In genomic region chr11:78397398-78397797, GRCh38 we compare ENCODE assay signal across 12 cellular contexts. TPM values are rescaled to one million over a fixed set of nuclear protein-coding genes. Genes with fewer than 3 reads are reported as not detected.
DNase-seq lines count a peak whose midpoint lies in the region; ATAC-seq lines count a peak whose summit lies in the region.
"Had no signal": no experiment of that assay in that cellular context is flagged by ENCODE, and none has a peak within 500 bp of the region (broad histone marks: within the 10 kb centered on the region; RNA-seq: fewer than 3 reads in every experiment).

No MANE protein-coding gene starts in this region.

- no peaks in the 10 kb centered on the region for H3K27me3 Mint-ChIP-seq in activated T-helper 2 cell treated with anti-CD3 and anti-CD28 coated beads, Interferon-gamma antibody, Interleukin-2, Interleukin-4, amounts not matched to agents 10 μg/mL and 5 μg/mL and 100 μg/mL, durations not matched to agents 14 hours and 24 hours and 36 hours (ENCODE audit: low read depth)

- peak; percentile 88 for DNase-seq in GF-D8 (lab: John Stamatoyannopoulos, UW)
- no peak for DNase-seq in activated T-helper 2 cell treated with anti-CD3 and anti-CD28 coated beads, Interferon-gamma antibody, Interleukin-2, Interleukin-4, amounts not matched to agents 10 μg/mL and 5 μg/mL and 100 μg/mL, durations not matched to agents 14 hours and 24 hours and 36 hours (ENCODE audit: low spot score)
- DNase-seq in NCI-H1436 (lab: John Stamatoyannopoulos, UW) = no peak
- no peak for DNase-seq in NCI-H2029 (lab: John Stamatoyannopoulos, UW)
- DNase-seq in NCI-H748 (lab: John Stamatoyannopoulos, UW; ENCODE audit: unreplicated experiment) = no peak
- DNase-seq in ureter (ENCODE audit: low spot score) = no peak
- DNase-seq: foreskin fibroblast; naive thymus-derived CD8-positive, alpha-beta T cell; NCI-H187 had no signal

- intact Hi-C loops in activated T-helper 2 cell treated with anti-CD3 and anti-CD28 coated beads, Interferon-gamma antibody, Interleukin-2, Interleukin-4, amounts not matched to agents 10 μg/mL and 5 μg/mL and 100 μg/mL, durations not matched to agents 14 hours and 24 hours and 36 hours (cut with micrococcal nuclease) = loop anchor here (1.0 to 10.0 kb wide), 5 partner anchors 19 to 170 kb away; partner anchors contain the start of gene GAB2

- peak overlapping the region; percentile 51 for H3K27ac Mint-ChIP-seq in activated T-helper 2 cell treated with anti-CD3 and anti-CD28 coated beads, Interferon-gamma antibody, Interleukin-2, Interleukin-4, amounts not matched to agents 10 μg/mL and 5 μg/mL and 100 μg/mL, durations not matched to agents 14 hours and 24 hours and 36 hours

- H3K4me3 Mint-ChIP-seq in activated T-helper 2 cell treated with anti-CD3 and anti-CD28 coated beads, Interferon-gamma antibody, Interleukin-2, Interleukin-4, amounts not matched to agents 10 μg/mL and 5 μg/mL and 100 μg/mL, durations not matched to agents 14 hours and 24 hours and 36 hours (ENCODE audit: low read depth) = no peak overlapping the region
- H3K4me3 Mint-ChIP-seq: naive thymus-derived CD8-positive, alpha-beta T cell had no signal

- no peaks in the 10 kb centered on the region for H3K9me3 Mint-ChIP-seq in activated T-helper 2 cell treated with anti-CD3 and anti-CD28 coated beads, Interferon-gamma antibody, Interleukin-2, Interleukin-4, amounts not matched to agents 10 μg/mL and 5 μg/mL and 100 μg/mL, durations not matched to agents 14 hours and 24 hours and 36 hours
- H3K9me3 Mint-ChIP-seq: naive thymus-derived CD8-positive, alpha-beta T cell had no signal

- ATAC-seq in GM19463 (IDR thresholded peaks at IDR 0.05; ENCODE audit: unreplicated experiment) = peak; percentile 95
- ATAC-seq in HG03439 (IDR thresholded peaks at IDR 0.05; ENCODE audit: unreplicated experiment) = peak; percentile 78
- ATAC-seq: HCT116 had no signal

- H3K4me1 Mint-ChIP-seq in activated T-helper 2 cell treated with anti-CD3 and anti-CD28 coated beads, Interferon-gamma antibody, Interleukin-2, Interleukin-4, amounts not matched to agents 10 μg/mL and 5 μg/mL and 100 μg/mL, durations not matched to agents 14 hours and 24 hours and 36 hours (ENCODE audit: low read depth) = peaks cover 69% of the 10 kb centered on the region

- H3K36me3 Mint-ChIP-seq in activated T-helper 2 cell treated with anti-CD3 and anti-CD28 coated beads, Interferon-gamma antibody, Interleukin-2, Interleukin-4, amounts not matched to agents 10 μg/mL and 5 μg/mL and 100 μg/mL, durations not matched to agents 14 hours and 24 hours and 36 hours (ENCODE audit: low read depth) = peaks cover 36% of the 10 kb centered on the region
- H3K36me3 Mint-ChIP-seq: naive thymus-derived CD8-positive, alpha-beta T cell had no signal

RNA-seq across cellular contexts. Expression of gene GAB2, which starts 20.2 kb away (rescaled TPM):
- 32.8 and 33.2 TPM in 2 replicates for total RNA-seq in activated T-helper 2 cell treated with anti-CD3 and anti-CD28 coated beads, Interferon-gamma antibody, Interleukin-2, Interleukin-4, amounts not matched to agents 10 μg/mL and 5 μg/mL and 100 μg/mL, durations not matched to agents 14 hours and 24 hours and 36 hours
- total RNA-seq in ureter = 20.9 TPM
